8 cellular contexts compared by ENCODE assay signal in the genomic region with DNA sequence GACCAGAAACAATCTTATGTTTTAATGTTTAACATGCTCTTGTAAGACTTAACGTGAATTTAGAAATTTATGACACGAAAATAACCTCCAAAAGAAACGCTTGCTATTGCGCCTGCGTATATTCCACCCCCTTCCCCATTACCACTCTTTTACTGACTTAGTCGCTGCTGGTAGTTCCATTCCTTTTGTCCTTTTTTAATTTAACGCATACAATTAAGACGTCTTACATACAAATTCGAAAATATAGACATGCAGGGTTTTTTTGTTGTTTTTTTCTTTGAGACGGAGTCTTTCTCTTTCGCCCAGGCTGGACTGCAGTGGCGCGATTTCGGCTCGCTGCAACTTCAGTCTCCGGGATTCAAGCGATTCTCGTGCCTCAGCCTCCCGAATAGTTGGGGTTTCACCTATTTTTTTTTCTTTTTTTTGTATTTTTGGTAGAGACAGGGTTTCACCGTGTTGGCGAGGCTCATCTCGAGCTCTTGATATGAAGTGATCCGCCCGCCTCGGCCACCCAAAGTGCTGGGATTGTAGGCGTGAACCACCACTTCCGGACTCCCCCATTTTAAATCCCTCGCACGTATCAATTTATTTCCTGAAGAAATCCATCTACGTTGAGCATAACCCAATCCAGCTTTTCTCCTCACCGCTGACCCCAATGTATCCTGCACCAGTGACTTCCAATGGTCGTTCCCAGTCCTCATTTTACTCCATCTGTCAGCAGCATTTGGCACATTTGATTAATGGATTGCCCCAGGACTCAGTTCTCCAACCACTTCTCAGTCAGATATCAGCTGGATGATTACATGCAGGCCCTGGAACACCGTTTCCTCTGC. TPM values are rescaled to one million over a fixed set of nuclear protein-coding genes. Genes with fewer than 3 reads are reported as not detected.
DNase-seq lines count a peak whose midpoint lies in the region; ATAC-seq and TF ChIP-seq lines count a peak whose summit lies in the region.

No MANE protein-coding gene starts in this region.

- no peak for TF ChIP-seq POLR2A in gastrocnemius medialis (IDR thresholded peaks at IDR 0.05)

- H3K4me1 ChIP-seq in gastrocnemius medialis = peaks cover 10% of the 10 kb centered on the region in 2 donors

- ATAC-seq in GM21526 (IDR thresholded peaks at IDR 0.05; ENCODE audit: low FRiP score, unreplicated experiment) (peak; percentile 39), gastrocnemius medialis (peak; percentile 82)

- peaks cover 0 to 5% of the 10 kb centered on the region in 2 donors for H3K36me3 ChIP-seq in gastrocnemius medialis

- TF ChIP-seq CTCF in gastrocnemius medialis (IDR thresholded peaks at IDR 0.05 in 4 of 5, conservative IDR thresholded peaks at IDR 0.05 in 1 of 5) = no peak

- DNase-seq in ELF-1 (ENCODE audit: low read depth, low spot score) = peak; percentile 59
- DNase-seq in HUDEP-2 (lab: John Stamatoyannopoulos, UW; ENCODE audit: unreplicated experiment in 76 of 76) = peak in 54 of 76 experiments; percentile 1 to 76 (median 26)
- DNase-seq in SK-MEL-5 (ENCODE audit: low read depth, low spot score) = peak; percentile 25
- peak in 47 of 58 donors; percentile 4 to 81 (median 50) for DNase-seq in anterior cingulate cortex (lab: John Stamatoyannopoulos, UW)
- DNase-seq in hepatic stellate cell (ENCODE audit: low spot score) = peak; percentile 69
- peak; percentile 4 to 32 for DNase-seq in gastrocnemius medialis
- no peak for DNase-seq in NCI-H1930 (lab: John Stamatoyannopoulos, UW)

- in situ Hi-C loops in SK-MEL-5 (cut with HindIII; ENCODE audit: low pct_unique_long_range_greater_than_20kb, low sequenced_read_pairs) = no loop called here
- in situ Hi-C loops in gastrocnemius medialis (cut with MboI; ENCODE audit: low sequenced_read_pairs in 4 of 4) = loop anchor here in 3 of 4 donors (10.0 to 25.0 kb wide), 2 partner anchors 591 to 594 kb away; a partner anchor contains a TSS

- intact Hi-C loops in gastrocnemius medialis (cut with DNase I; ENCODE audit: low total_unique reads) = loop anchor here (5.0 to 10.0 kb wide), 2 partner anchors 601 to 714 kb away; a partner anchor contains a TSS

- peak overlapping the region; percentile 83 to 90 (median 89) for H3K27ac ChIP-seq in gastrocnemius medialis

- H3K9me3 ChIP-seq in gastrocnemius medialis = no peaks in the 10 kb centered on the region

- peak overlapping the region; percentile 68 to 96 (median 86) for H3K4me3 ChIP-seq in gastrocnemius medialis

- no peaks in the 10 kb centered on the region for H3K27me3 ChIP-seq in gastrocnemius medialis

RNA-seq across cellular contexts. Expression of a gene that starts 0.7 kb away (rescaled TPM):
- total RNA-seq in SK-MEL-5 (2014; rRNA removed; shearing (Covaris generic)) = 16.3 and 17.7 TPM in 2 replicates
- 6.5 and 8.7 TPM in 2 replicates for polyA plus RNA-seq in SK-MEL-5 (2015; cell fraction: cytosol; rRNA removed)
- 17.0 and 20.8 TPM in 2 replicates for polyA plus RNA-seq in SK-MEL-5 (2015; cell fraction: nucleus; rRNA removed)
- total RNA-seq in gastrocnemius medialis = 1 to 10 TPM; 7.0 to 9.4 (median 8.5) TPM

RNA-seq across cellular contexts. Expression of a gene that starts 22.7 kb away (rescaled TPM):
- total RNA-seq in SK-MEL-5 (2014; rRNA removed; shearing (Covaris generic)) = not detected in 2 replicates
- polyA plus RNA-seq in SK-MEL-5 (2015; cell fraction: cytosol; rRNA removed) = not detected in 2 replicates
- not detected in 2 replicates for polyA plus RNA-seq in SK-MEL-5 (2015; cell fraction: nucleus; rRNA removed)
- not detected for total RNA-seq in gastrocnemius medialis

RNA-seq across cellular contexts. Expression of a gene that starts 34.5 kb away (rescaled TPM):
- total RNA-seq in SK-MEL-5 (2014; rRNA removed; shearing (Covaris generic)) = not detected in 2 replicates
- 0.29 TPM in 1 of 2 replicates, not detected in the other for polyA plus RNA-seq in SK-MEL-5 (2015; cell fraction: cytosol; rRNA removed)
- 0.17 TPM in 1 of 2 replicates, not detected in the other for polyA plus RNA-seq in SK-MEL-5 (2015; cell fraction: nucleus; rRNA removed)
- 1 to 10 TPM; 1.2 to 5.0 (median 1.6) TPM for total RNA-seq in gastrocnemius medialis

RNA-seq across cellular contexts. Expression of a gene that starts 37.3 kb away (rescaled TPM):
- total RNA-seq in SK-MEL-5 (2014; rRNA removed; shearing (Covaris generic)) = 20.6 and 22.2 TPM in 2 replicates
- 5.2 and 7.9 TPM in 2 replicates for polyA plus RNA-seq in SK-MEL-5 (2015; cell fraction: cytosol; rRNA removed)
- polyA plus RNA-seq in SK-MEL-5 (2015; cell fraction: nucleus; rRNA removed) = 6.9 and 8.6 TPM in 2 replicates
- total RNA-seq in gastrocnemius medialis = 1 to 10 TPM in 1 of 4 donors, under 1 TPM in 3; 0.12 to 2.2 (median 0.35) TPM

Comparison
In these comparisons a context has a peak if more than half of its experiments do, and no peak if none do; other contexts are left out.
1. DNase-seq: peak in ELF-1 (single experiment), HUDEP-2 (54 of 76), SK-MEL-5 (single experiment), anterior cingulate cortex (47 of 58), hepatic stellate cell (single experiment) and gastrocnemius medialis (2 of 2); none in NCI-H1930 (0 of 2).